27 cellular contexts compared by ENCODE assay signal in the genomic region with DNA sequence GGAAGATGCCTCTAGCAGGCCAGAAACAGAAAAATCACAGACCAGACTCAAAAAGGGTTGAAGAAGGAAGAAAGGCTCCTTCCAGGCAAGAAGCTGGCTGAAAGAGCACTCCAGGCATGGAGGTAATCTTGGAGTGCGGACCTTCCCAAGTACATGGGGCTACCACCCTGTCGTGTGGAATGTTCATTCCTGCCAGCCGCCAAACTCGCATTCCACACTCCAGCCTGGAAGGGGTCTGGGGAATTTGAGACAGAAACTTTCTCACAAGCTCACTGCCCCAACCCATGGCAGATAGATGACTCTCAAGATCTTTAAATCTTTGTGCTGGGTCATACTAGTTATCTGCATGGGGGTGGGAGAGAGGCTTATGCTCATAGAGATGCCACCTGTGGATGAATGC.
"Had no signal": no experiment of that assay in that cellular context is flagged by ENCODE, and none has a peak within 500 bp of the region (broad histone marks: within the 10 kb centered on the region; RNA-seq: fewer than 3 reads in every experiment).

No MANE protein-coding gene starts in this region.

- H3K36me3 Mint-ChIP-seq: naive thymus-derived CD4-positive, alpha-beta T cell; stimulated activated naive B cell treated with anti-CD40 and anti-IgM and Interleukin-4, amounts not matched to agents 10 μg/mL and 1 μg/mL and 100 μg/mL, for 72 hours; type B pancreatic cell had no signal

- DNase-seq: head of caudate nucleus; hippocampal formation; immature natural killer cell; left ventricle myocardium inferior; midbrain; mucosa of descending colon; naive thymus-derived CD4-positive, alpha-beta T cell; occipital lobe; psoas muscle; right lobe of liver; stimulated activated CD4-positive, alpha-beta T cell treated with anti-CD3 and anti-CD28 coated beads, Interleukin-1b, Interleukin-23, amount 100 ng/mL, for 48 hours; stimulated activated CD4-positive, alpha-beta T cell treated with anti-CD3 and anti-CD28 coated beads, Interleukin-2, amount 100 ng/mL, for 48 hours; stimulated activated CD4-positive, alpha-beta T cell treated with anti-CD3 and anti-CD28 coated beads, Interleukin-4, amount 100 ng/mL, for 4 hours; stimulated activated CD8-positive, alpha-beta memory T cell treated with anti-CD3 and anti-CD28 coated beads, Interleukin-4, amount 100 ng/mL, for 48 hours; stimulated activated naive B cell treated with anti-CD40 and anti-IgM and Interleukin-4, amounts not matched to agents 10 μg/mL and 1 μg/mL and 100 μg/mL, for 72 hours; stimulated activated naive CD8-positive, alpha-beta T cell treated with anti-CD3 and anti-CD28 coated beads, Interleukin-15, Interleukin-2, amounts not matched to agents 100 U/mL and 50 U/mL, for 24 hours; stomach; testis; tibial artery; uterus had no signal

- H3K9me3 ChIP-seq: left ventricle myocardium inferior, neutrophil, psoas muscle, right lobe of liver, stomach, testis, tibial artery, uterus had no signal

- H3K9ac ChIP-seq: parathyroid adenoma had no signal

- H3K4me3 Mint-ChIP-seq: immature natural killer cell; naive thymus-derived CD4-positive, alpha-beta T cell; natural killer cell treated with Interleukin-12 subunit alpha and Interleukin-12 subunit beta and Interleukin-15 and Interleukin-18, amount 100 ng/mL, for 72 hours; neural crest cell; stimulated activated naive B cell treated with anti-CD40 and anti-IgM and Interleukin-4, amounts not matched to agents 10 μg/mL and 1 μg/mL and 100 μg/mL, for 72 hours; type B pancreatic cell had no signal

- H3K27me3 ChIP-seq: neutrophil, right lobe of liver, stomach, testis, tibial artery, uterus had no signal

- H3K36me3 ChIP-seq: left ventricle myocardium inferior, neutrophil, right lobe of liver, stomach, tibial artery, uterus had no signal

- ATAC-seq: mucosa of descending colon; naive thymus-derived CD4-positive, alpha-beta T cell; natural killer cell treated with Interleukin-12 subunit alpha and Interleukin-12 subunit beta and Interleukin-15 and Interleukin-18, amount 100 ng/mL, for 72 hours; psoas muscle; right lobe of liver; stimulated activated naive B cell treated with anti-CD40 and anti-IgM and Interleukin-4, amounts not matched to agents 10 μg/mL and 1 μg/mL and 100 μg/mL, for 72 hours; stimulated activated naive CD8-positive, alpha-beta T cell treated with anti-CD3 and anti-CD28 coated beads, Interleukin-15, Interleukin-2, amounts not matched to agents 100 U/mL and 50 U/mL, for 24 hours had no signal

- H3K27ac Mint-ChIP-seq: immature natural killer cell; naive thymus-derived CD4-positive, alpha-beta T cell; natural killer cell treated with Interleukin-12 subunit alpha and Interleukin-12 subunit beta and Interleukin-15 and Interleukin-18, amount 100 ng/mL, for 72 hours; stimulated activated naive B cell treated with anti-CD40 and anti-IgM and Interleukin-4, amounts not matched to agents 10 μg/mL and 1 μg/mL and 100 μg/mL, for 72 hours; type B pancreatic cell had no signal

- H3K4me1 ChIP-seq: left ventricle myocardium inferior, parathyroid adenoma, psoas muscle, right lobe of liver, stomach, testis, tibial artery, uterus had no signal

- H3K4me3 ChIP-seq: left ventricle myocardium inferior, lung, mucosa of descending colon, psoas muscle, right lobe of liver, smooth muscle cell, stomach, testis, tibial artery, uterus had no signal

- H3K79me2 ChIP-seq: parathyroid adenoma had no signal

- H3K27me3 Mint-ChIP-seq: naive thymus-derived CD4-positive, alpha-beta T cell; natural killer cell treated with Interleukin-12 subunit alpha and Interleukin-12 subunit beta and Interleukin-15 and Interleukin-18, amount 100 ng/mL, for 72 hours; stimulated activated naive B cell treated with anti-CD40 and anti-IgM and Interleukin-4, amounts not matched to agents 10 μg/mL and 1 μg/mL and 100 μg/mL, for 72 hours had no signal

- H3K4me1 Mint-ChIP-seq: immature natural killer cell; naive thymus-derived CD4-positive, alpha-beta T cell; neural crest cell; stimulated activated naive B cell treated with anti-CD40 and anti-IgM and Interleukin-4, amounts not matched to agents 10 μg/mL and 1 μg/mL and 100 μg/mL, for 72 hours had no signal

- H3K9me3 Mint-ChIP-seq: type B pancreatic cell had no signal

- H2AFZ ChIP-seq: parathyroid adenoma had no signal

- H3K4me2 ChIP-seq: smooth muscle cell had no signal

- H3K27ac ChIP-seq: left ventricle myocardium inferior, neutrophil, parathyroid adenoma, psoas muscle, right lobe of liver, stomach, testis, tibial artery, uterus had no signal
